ENCODE assay signal across 28 cellular contexts in genomic region chr6:95686272-95686671, GRCh38.
"Had no signal": no experiment of that assay in that cellular context is flagged by ENCODE, and none has a peak within 500 bp of the region (broad histone marks: within the 10 kb centered on the region; RNA-seq: fewer than 3 reads in every experiment).

No MANE protein-coding gene starts in this region.

- H3K4me1 ChIP-seq: ascending aorta, gastrocnemius medialis, lower lobe of right lung, suprapubic skin, tibial artery had no signal

- H3K27ac ChIP-seq: ascending aorta, cardiac muscle cell, coronary artery, dorsolateral prefrontal cortex, gastrocnemius medialis, hepatocyte, lower lobe of right lung, right atrium auricular region, suprapubic skin, tibial artery, WERI-Rb-1 had no signal

- DNase-seq: activated CD4-positive, alpha-beta memory T cell treated with anti-CD3 and anti-CD28 coated beads, Interleukin-2, amount 10 ng/mL, durations not matched to agents 7 days and 5 days; activated CD4-positive, alpha-beta T cell treated with anti-CD3 and anti-CD28 coated beads, Interleukin-2, amount 10 ng/mL, durations not matched to agents 7 days and 5 days; activated CD4-positive, CD25-positive, alpha-beta regulatory T cell treated with anti-CD3 and anti-CD28 coated beads, Interleukin-2, amount 50 U/mL, for 72 hours; activated CD8-positive, alpha-beta memory T cell treated with anti-CD3 and anti-CD28 coated beads, Interleukin-2, amount 50 U/mL, for 48 hours; activated gamma-delta T cell; activated naive CD4-positive, alpha-beta T cell treated with anti-CD3 and anti-CD28 coated beads, Interleukin-2, amount 10 ng/mL, durations not matched to agents 7 days and 5 days; activated naive CD8-positive, alpha-beta T cell treated with anti-CD3 and anti-CD28 coated beads, Interleukin-2, amount 10 ng/mL, durations not matched to agents 7 days and 5 days; activated T-cell treated with anti-CD3 and anti-CD28 coated beads, Interleukin-2, amount 50 U/mL, for 24 hours; dorsolateral prefrontal cortex; effector memory CD4-positive, alpha-beta T cell; erythroblast; gastrocnemius medialis; lower lobe of right lung; mesenchymal stem cell; mucosa of descending colon; stimulated activated CD4-positive, alpha-beta T cell treated with anti-CD3 and anti-CD28 coated beads, Interleukin-15, amount 100 ng/mL, for 24 hours; stimulated activated CD4-positive, alpha-beta T cell treated with anti-CD3 and anti-CD28 coated beads, Interleukin-2, amount 100 ng/mL, for 24 hours; stimulated activated naive CD4-positive, alpha-beta T cell; T1000; tibial artery; WERI-Rb-1 had no signal

- H3K27me3 ChIP-seq: ascending aorta, cardiac muscle cell, dorsolateral prefrontal cortex, gastrocnemius medialis, hepatocyte, right atrium auricular region, suprapubic skin, tibial artery had no signal

- H3K36me3 ChIP-seq: ascending aorta, cardiac muscle cell, gastrocnemius medialis, lower lobe of right lung, right atrium auricular region, suprapubic skin, tibial artery, WERI-Rb-1 had no signal

- ATAC-seq: gastrocnemius medialis; lower lobe of right lung; mucosa of descending colon; natural killer cell treated with Interleukin-12 subunit alpha and Interleukin-12 subunit beta and Interleukin-15 and Interleukin-18, amount 100 ng/mL, for 72 hours had no signal

- H3K9me3 ChIP-seq: ascending aorta, gastrocnemius medialis, lower lobe of right lung, mucosa of descending colon, right atrium auricular region, suprapubic skin, tibial artery had no signal

- H3K4me3 ChIP-seq: ascending aorta, cardiac muscle cell, coronary artery, dorsolateral prefrontal cortex, gastrocnemius medialis, hepatocyte, lower lobe of right lung, mucosa of descending colon, right atrium auricular region, suprapubic skin, tibial artery had no signal
